In the genomic region with DNA sequence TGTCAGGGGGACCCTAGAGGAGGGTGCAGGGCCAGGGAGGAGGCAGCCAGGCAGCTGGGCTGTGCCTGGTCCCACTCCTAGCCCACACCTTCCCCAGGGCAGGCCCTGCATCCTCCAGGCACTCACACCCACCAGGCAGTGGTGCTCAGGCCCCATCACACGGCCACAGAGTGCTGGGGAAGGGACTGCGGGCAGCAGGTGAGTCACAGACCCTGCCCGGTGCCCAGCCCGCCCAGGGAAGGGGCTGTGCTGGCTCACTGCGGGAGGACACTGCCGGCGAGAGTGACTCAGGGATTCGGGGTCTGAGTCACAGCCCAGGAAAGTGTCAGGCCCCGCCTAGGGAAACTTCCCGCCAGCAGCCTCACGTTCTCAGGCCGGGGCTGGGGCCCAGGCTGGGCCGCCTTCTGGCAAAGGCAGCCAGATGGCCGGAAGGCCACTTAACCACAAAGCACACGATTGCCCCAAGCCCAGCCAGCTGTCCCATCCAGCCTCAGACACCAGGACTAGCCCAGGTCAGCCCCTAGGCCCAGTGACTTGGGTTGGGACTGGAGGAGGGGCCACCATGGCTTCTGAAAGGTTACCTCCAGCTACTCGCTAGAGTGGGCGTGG, we compare ENCODE assay signal across 9 cellular contexts. TPM values are rescaled to one million over a fixed set of nuclear protein-coding genes. Genes with fewer than 3 reads are reported as not detected.
DNase-seq lines count a peak whose midpoint lies in the region; ATAC-seq and TF ChIP-seq lines count a peak whose summit lies in the region.
"Had no signal": no experiment of that assay in that cellular context is flagged by ENCODE, and none has a peak within 500 bp of the region (broad histone marks: within the 10 kb centered on the region; RNA-seq: fewer than 3 reads in every experiment).

No MANE protein-coding gene starts in this region.

- TF ChIP-seq POLR2A in upper lobe of left lung (IDR thresholded peaks at IDR 0.05): no peak

- H3K18ac ChIP-seq in trophoblast cell (ENCODE audit: low read length): no peak overlapping the region

- H3K4ac ChIP-seq in trophoblast cell (ENCODE audit: low read depth, low read length): no peak overlapping the region

- H2BK12ac ChIP-seq in trophoblast cell (ENCODE audit: low read length): peak overlapping the region; percentile 34

- no peak overlapping the region for H3K23ac ChIP-seq in trophoblast cell (ENCODE audit: low read length)

- ATAC-seq in GM18870 (IDR thresholded peaks at IDR 0.05; ENCODE audit: unreplicated experiment) (peak; percentile 84), HG03060 (IDR thresholded peaks at IDR 0.05; ENCODE audit: low read depth, unreplicated experiment) (peak; percentile 93), foreskin keratinocyte (peak; percentile 97), upper lobe of left lung (ENCODE audit: low FRiP score in 2 of 2) (peak; percentile 90)

- peaks cover 32% of the 10 kb centered on the region for H3K4me1 ChIP-seq in PC-9 (replicated peaks; ENCODE audit: insufficient read depth)
- H3K4me1 ChIP-seq in foreskin keratinocyte: peaks cover 8% of the 10 kb centered on the region
- H3K4me1 ChIP-seq in trophoblast cell (ENCODE audit: control insufficient read depth in 1 of 2, insufficient read depth in 2 of 2, low read length in 2 of 2): peaks cover 26 to 27% of the 10 kb centered on the region in 2 experiments
- peaks cover 43 to 50% (median 48%) of the 10 kb centered on the region in 4 donors for H3K4me1 ChIP-seq in upper lobe of left lung

- H3K4me3 ChIP-seq in PC-9 (no peak overlapping the region), trophoblast cell (ENCODE audit: low read depth, low read length) (no peak overlapping the region), upper lobe of left lung (no peak overlapping the region)

- no peak overlapping the region for H4K8ac ChIP-seq in trophoblast cell (ENCODE audit: low read depth, low read length)

- no peaks in the 10 kb centered on the region for H3K79me2 ChIP-seq in PC-9 (ENCODE audit: low read depth)
- H3K79me2 ChIP-seq in trophoblast cell (ENCODE audit: control insufficient read depth, insufficient read depth, low read length, poor library complexity): no peaks in the 10 kb centered on the region

- no peaks in the 10 kb centered on the region for H4K20me1 ChIP-seq in PC-9 (ENCODE audit: insufficient read depth)

- H3K9ac ChIP-seq in trophoblast cell (ENCODE audit: low read length): no peak overlapping the region

- WGBS in trophoblast cell (ENCODE audit: extremely low coverage, insufficient coverage, insufficient read length): no CpG with 5 or more reads among the region's 17 CpGs
- 23 to 46% methylated on average over 8 to 9 of the region's 17 CpGs for WGBS in upper lobe of left lung, 2 donors

- DNase-seq in 8988T (peak; percentile 100), PC-9 (peak; percentile 99), foreskin keratinocyte (peak; percentile 84 to 90), trophoblast cell (peak; percentile 98 to 99), upper lobe of left lung (peak; percentile 90 to 92)
- peak; percentile 60 for DNase-seq in activated T-helper 1 cell treated with anti-CD3 and anti-CD28 coated beads, Interleukin-12 subunit alpha, Interleukin-12 subunit beta, Interleukin-2, Interleukin-4 antibody, amounts not matched to agents 30 ng/mL and 10 ng/mL and 1 ng/mL, durations not matched to agents 14 hours and 24 hours and 36 hours (ENCODE audit: low spot score)
- DNase-seq: DND-41 had no signal

- peaks cover 18% of the 10 kb centered on the region; the same call in 1 of the 2 replicates for H3F3A ChIP-seq in PC-9 (ENCODE audit: insufficient read depth, low read depth)

- H3K9me2 ChIP-seq in PC-9 (ENCODE audit: insufficient read depth): no peaks in the 10 kb centered on the region

- H3K36me3 ChIP-seq in PC-9 (ENCODE audit: low read depth) (no peaks in the 10 kb centered on the region; the same call in 1 of the 2 replicates), trophoblast cell (ENCODE audit: control insufficient read depth in 1 of 2, insufficient read depth in 2 of 2, low read length in 2 of 2) (no peaks in the 10 kb centered on the region), upper lobe of left lung (peaks cover 0 to 6% (median 5%) of the 10 kb centered on the region in 4 donors)

- H3K9me3 Mint-ChIP-seq in activated T-helper 1 cell treated with anti-CD3 and anti-CD28 coated beads, Interleukin-12 subunit alpha, Interleukin-12 subunit beta, Interleukin-2, Interleukin-4 antibody, amounts not matched to agents 30 ng/mL and 10 ng/mL and 1 ng/mL, durations not matched to agents 14 hours and 24 hours and 36 hours: no peaks in the 10 kb centered on the region

- H3K27me3 Mint-ChIP-seq in activated T-helper 1 cell treated with anti-CD3 and anti-CD28 coated beads, Interleukin-12 subunit alpha, Interleukin-12 subunit beta, Interleukin-2, Interleukin-4 antibody, amounts not matched to agents 30 ng/mL and 10 ng/mL and 1 ng/mL, durations not matched to agents 14 hours and 24 hours and 36 hours (ENCODE audit: insufficient read depth): no peaks in the 10 kb centered on the region

- BruUV-seq in PC-9 (replicated peaks; lab: Mats Ljungman, UMichigan): no TSS peak

- TF ChIP-seq EP300 in upper lobe of left lung (IDR thresholded peaks at IDR 0.05): peak in 2 of 4 donors; percentile 75 to 80

- H2BK5ac ChIP-seq in trophoblast cell (ENCODE audit: low read depth, low read length, poor library complexity): no peak overlapping the region

- H3K14ac ChIP-seq in trophoblast cell (ENCODE audit: low read length): peak overlapping the region; percentile 23

- H3K9me3 ChIP-seq in PC-9 (ENCODE audit: insufficient read depth, low read depth) (no peaks in the 10 kb centered on the region), trophoblast cell (ENCODE audit: insufficient read depth, low read depth, low read length) (peaks cover 4% of the 10 kb centered on the region), upper lobe of left lung (no peaks in the 10 kb centered on the region)

- H3K4me2 ChIP-seq in PC-9: peak overlapping the region; percentile 63
- peak overlapping the region; percentile 8 for H3K4me2 ChIP-seq in trophoblast cell (ENCODE audit: low read length)

- peaks cover 7% of the 10 kb centered on the region for H3K79me1 ChIP-seq in trophoblast cell (ENCODE audit: low read length)

- H2AFZ ChIP-seq in PC-9 (no peak overlapping the region), trophoblast cell (ENCODE audit: insufficient read depth, low read length, poor library complexity) (no peak overlapping the region)

- no peak overlapping the region for H4K91ac ChIP-seq in trophoblast cell (ENCODE audit: low read depth, low read length)

- H3K27ac ChIP-seq in PC-9: peak overlapping the region; percentile 73
- peak overlapping the region; percentile 96 for H3K27ac ChIP-seq in foreskin keratinocyte
- H3K27ac ChIP-seq in trophoblast cell (ENCODE audit: low read depth, low read length): peak overlapping the region; percentile 5
- peak overlapping the region; percentile 65 to 82 (median 80) for H3K27ac ChIP-seq in upper lobe of left lung

- H4K12ac ChIP-seq in trophoblast cell (ENCODE audit: low read depth, low read length): no peak overlapping the region

- peak overlapping the region; percentile 65 for H3K27ac Mint-ChIP-seq in activated T-helper 1 cell treated with anti-CD3 and anti-CD28 coated beads, Interleukin-12 subunit alpha, Interleukin-12 subunit beta, Interleukin-2, Interleukin-4 antibody, amounts not matched to agents 30 ng/mL and 10 ng/mL and 1 ng/mL, durations not matched to agents 14 hours and 24 hours and 36 hours

- peaks cover 17% of the 10 kb centered on the region for H3K36me3 Mint-ChIP-seq in activated T-helper 1 cell treated with anti-CD3 and anti-CD28 coated beads, Interleukin-12 subunit alpha, Interleukin-12 subunit beta, Interleukin-2, Interleukin-4 antibody, amounts not matched to agents 30 ng/mL and 10 ng/mL and 1 ng/mL, durations not matched to agents 14 hours and 24 hours and 36 hours (ENCODE audit: low read depth)

- H2BK120ac ChIP-seq in trophoblast cell (ENCODE audit: insufficient read depth, low read length, poor library complexity): peak overlapping the region; percentile 9

- POLR2A ChIA-PET in PC-9 (lab: Charles Lee; ENCODE audit: unreplicated experiment): interaction anchor here (0.6 kb wide), 1 partner anchor 64 kb away, joined by 6 read pairs; no protein-coding TSS in a partner anchor

- H3K4me1 Mint-ChIP-seq in activated T-helper 1 cell treated with anti-CD3 and anti-CD28 coated beads, Interleukin-12 subunit alpha, Interleukin-12 subunit beta, Interleukin-2, Interleukin-4 antibody, amounts not matched to agents 30 ng/mL and 10 ng/mL and 1 ng/mL, durations not matched to agents 14 hours and 24 hours and 36 hours (ENCODE audit: low read depth): peaks cover 14% of the 10 kb centered on the region

- CTCF ChIA-PET in PC-9 (lab: Charles Lee): interaction anchor here (0.6 to 1.1 kb wide), 5 partner anchors 12 to 431 kb away, joined by 3 to 9 read pairs (median 3); no protein-coding TSS in a partner anchor

- H3K4me3 Mint-ChIP-seq in activated T-helper 1 cell treated with anti-CD3 and anti-CD28 coated beads, Interleukin-12 subunit alpha, Interleukin-12 subunit beta, Interleukin-2, Interleukin-4 antibody, amounts not matched to agents 30 ng/mL and 10 ng/mL and 1 ng/mL, durations not matched to agents 14 hours and 24 hours and 36 hours: no peak overlapping the region

- peak; percentile 54; the same call in 1 of the 2 replicates for TF ChIP-seq CTCF in PC-9 (conservative IDR thresholded peaks at IDR 0.05)
- peak; percentile 72 for TF ChIP-seq CTCF in foreskin keratinocyte (conservative IDR thresholded peaks at IDR 0.05)
- peak in 2 of 6 experiments; percentile 7 to 12 for TF ChIP-seq CTCF in upper lobe of left lung (IDR thresholded peaks at IDR 0.05)

- H2AK5ac ChIP-seq in trophoblast cell (ENCODE audit: low read length): no peak overlapping the region

- H3K27me3 ChIP-seq in PC-9 (ENCODE audit: insufficient read depth, low read depth): no peaks in the 10 kb centered on the region
- H3K27me3 ChIP-seq in foreskin keratinocyte: no peaks in the 10 kb centered on the region
- no peaks in the 10 kb centered on the region for H3K27me3 ChIP-seq in trophoblast cell (ENCODE audit: insufficient read depth, low read length)
- H3K27me3 ChIP-seq in upper lobe of left lung: no peaks in the 10 kb centered on the region

- intact Hi-C loops in PC-9 (cut with micrococcal nuclease; ENCODE audit: unreplicated experiment): loop anchor here (1.0 to 10.0 kb wide), 9 partner anchors 20 to 413 kb away; a partner anchor contains a TSS
- intact Hi-C loops in activated T-helper 1 cell treated with anti-CD3 and anti-CD28 coated beads, Interleukin-12 subunit alpha, Interleukin-12 subunit beta, Interleukin-2, Interleukin-4 antibody, amounts not matched to agents 30 ng/mL and 10 ng/mL and 1 ng/mL, durations not matched to agents 14 hours and 24 hours and 36 hours (cut with micrococcal nuclease): loop anchor here (1.0 to 2.0 kb wide), 3 partner anchors 17 to 406 kb away; a partner anchor contains a TSS

RNA-seq across cellular contexts. Expression of a gene that starts 42.2 kb away (rescaled TPM):
- total RNA-seq in PC-9 (2021) (87.5 and 95.6 TPM in 2 replicates), foreskin keratinocyte (30.6 and 30.8 TPM in 2 replicates), upper lobe of left lung (10 to 100 TPM; 32.3 to 57.0 (median 42.9) TPM)
- 38.4 and 41.9 TPM in 2 replicates for total RNA-seq in activated T-helper 1 cell treated with anti-CD3 and anti-CD28 coated beads, Interleukin-12 subunit alpha, Interleukin-12 subunit beta, Interleukin-2, Interleukin-4 antibody, amounts not matched to agents 30 ng/mL and 10 ng/mL and 1 ng/mL, durations not matched to agents 14 hours and 24 hours and 36 hours
- 29.4 and 31.0 TPM in 2 replicates for polyA plus RNA-seq in foreskin keratinocyte
- 6.7 and 7.6 TPM in 2 replicates for polyA plus RNA-seq in trophoblast cell (2013)

Comparison
In these comparisons a context has a peak if more than half of its experiments do, and no peak if none do; other contexts are left out.
1. H3K27ac ChIP-seq: peak in every context shown above with its lines; median percentile 96 in foreskin keratinocyte; 80 in upper lobe of left lung; 73 in PC-9; 5 in trophoblast cell.